ENCODE assay signal across 9 cellular contexts in the genomic region with DNA sequence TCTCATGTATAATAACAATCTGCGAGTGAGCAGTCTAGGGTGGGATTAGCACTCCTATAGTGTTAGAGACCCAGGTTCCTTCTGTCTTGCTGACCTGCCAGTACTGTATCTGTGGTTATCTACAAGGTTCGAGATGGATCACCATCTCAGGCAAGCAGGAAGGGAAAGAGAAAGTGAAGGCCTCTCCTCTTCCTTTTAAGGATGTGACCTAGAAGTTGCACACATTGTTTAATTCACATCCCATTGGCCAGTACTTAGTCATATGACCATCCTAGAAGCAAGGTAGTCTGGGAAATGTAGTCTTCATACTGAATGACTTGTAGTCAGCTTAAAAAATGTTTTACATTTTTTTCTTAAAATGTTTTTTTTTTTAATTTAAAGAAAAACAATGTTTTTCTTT.
A peak's percentile ranks its signal among the peaks of the same experiment; 100 is the strongest.
DNase-seq lines count a peak whose midpoint lies in the region; ATAC-seq, FAIRE-seq and TF ChIP-seq lines count a peak whose summit lies in the region.
"Had no signal": no experiment of that assay in that cellular context is flagged by ENCODE, and none has a peak within 500 bp of the region (broad histone marks: within the 10 kb centered on the region; RNA-seq: fewer than 3 reads in every experiment).

No MANE protein-coding gene starts in this region.

- H3K9me3 Mint-ChIP-seq in osteocyte (ENCODE audit: unreplicated experiment) = no peaks in the 10 kb centered on the region

- POLR2A ChIA-PET in endothelial cell of umbilical vein (lab: Charles Lee) = no interaction called here

- TF ChIP-seq CTCF in endothelial cell of umbilical vein (IDR thresholded peaks at IDR 0.05; ENCODE audit: extremely low read depth in 1 of 2, insufficient read depth in 1 of 2, low read depth in 1 of 2, low read length in 2 of 2) (no peak), osteocyte (IDR thresholded peaks at IDR 0.05) (no peak), thyroid gland (IDR thresholded peaks at IDR 0.05) (no peak)

- intact Hi-C loops in endothelial cell of umbilical vein (cut with micrococcal nuclease) (no loop called here), thyroid gland (cut with DNase I) (no loop called here)

- CTCF ChIA-PET in endothelial cell of umbilical vein (lab: Charles Lee) = interaction anchor here (1.5 kb wide), 1 partner anchor 11 kb away, joined by 4 read pairs; no protein-coding TSS in a partner anchor

- TF ChIP-seq POLR2A in endothelial cell of umbilical vein (IDR thresholded peaks at IDR 0.05; ENCODE audit: low read depth, low read length) (no peak), thyroid gland (IDR thresholded peaks at IDR 0.05) (no peak)

- H3K27me3 Mint-ChIP-seq in osteocyte (ENCODE audit: unreplicated experiment) = peaks cover 20% of the 10 kb centered on the region

- no TSS peak for BruUV-seq in endothelial cell of umbilical vein (replicated peaks; lab: Mats Ljungman, UMichigan)

- peak; percentile 37 for DNase-seq in NCI-H146 (lab: John Stamatoyannopoulos, UW)
- no peak for DNase-seq in NCI-H146 treated with DMSO at 0.1 percent for 48 hours (lab: John Stamatoyannopoulos, UW; ENCODE audit: unreplicated experiment)
- DNase-seq in endothelial cell of umbilical vein (ENCODE audit: low read depth, low spot score) = peak; percentile 66
- DNase-seq in osteocyte (ENCODE audit: extremely low spot score, unreplicated experiment) = no peak
- DNase-seq in thyroid gland = no peak

- FAIRE-seq in endothelial cell of umbilical vein (lab: Jason Lieb, UNC) = peak; percentile 81

- ATAC-seq in GM19395 (IDR thresholded peaks at IDR 0.05; ENCODE audit: unreplicated experiment) (peak; percentile 99), HG03280 (IDR thresholded peaks at IDR 0.05; ENCODE audit: unreplicated experiment) (peak; percentile 98)

- no peak overlapping the region for H3K4me2 ChIP-seq in endothelial cell of umbilical vein (ENCODE audit: insufficient read depth, low read length)

- H3K27me3 ChIP-seq in endothelial cell of umbilical vein (ENCODE audit: control insufficient read depth in 2 of 2, insufficient read depth in 2 of 2, low read length in 2 of 2) (peaks cover 7 to 23% of the 10 kb centered on the region in 2 experiments), thyroid gland (no peaks in the 10 kb centered on the region)

- H3K9ac ChIP-seq in endothelial cell of umbilical vein (replicated peaks; ENCODE audit: extremely low read depth, insufficient read depth, low read length) = no peak overlapping the region

- dilution Hi-C loops in endothelial cell of umbilical vein (cut with MboI; ENCODE audit: extremely low pct_ligation_motif_present, low sequenced_read_pairs) = no loop called here

- no peaks in the 10 kb centered on the region for H3K9me1 ChIP-seq in endothelial cell of umbilical vein (replicated peaks; ENCODE audit: control insufficient read depth, extremely low read depth, insufficient read depth, low read length)

- no peaks in the 10 kb centered on the region for H3K36me3 ChIP-seq in endothelial cell of umbilical vein (ENCODE audit: control insufficient read depth in 2 of 2, extremely low read depth in 1 of 2, insufficient read depth in 2 of 2, low read length in 2 of 2)
- H3K36me3 ChIP-seq in thyroid gland = no peaks in the 10 kb centered on the region

- no peaks in the 10 kb centered on the region for H3K36me3 Mint-ChIP-seq in osteocyte (ENCODE audit: unreplicated experiment)

- H3K27ac ChIP-seq in endothelial cell of umbilical vein (ENCODE audit: insufficient read depth, low read depth, low read length) (no peak overlapping the region), thyroid gland (no peak overlapping the region)
- H3K27ac ChIP-seq: C4-2B had no signal

- no peak overlapping the region for H3K4me3 Mint-ChIP-seq in osteocyte (ENCODE audit: unreplicated experiment)

- H3K4me3 ChIP-seq in endothelial cell of umbilical vein (replicated peaks in 1 of 3; ENCODE audit: insufficient read depth in 1 of 3, low read depth in 1 of 3, low read length in 3 of 3) (no peak overlapping the region), thyroid gland (replicated peaks in 1 of 3) (no peak overlapping the region)

- 83 to 86% methylated on average over 2 of the region's 2 CpGs for WGBS in thyroid gland, 2 donors

- H3K9me3 ChIP-seq in endothelial cell of umbilical vein (replicated peaks; ENCODE audit: control insufficient read depth, insufficient read depth, low read length) = no peaks in the 10 kb centered on the region
- no peaks in the 10 kb centered on the region for H3K9me3 ChIP-seq in thyroid gland

- H3K27ac Mint-ChIP-seq in osteocyte (ENCODE audit: unreplicated experiment) = peak overlapping the region; percentile 63

- peak overlapping the region; percentile 50 for H2AFZ ChIP-seq in endothelial cell of umbilical vein (ENCODE audit: low read depth, low read length)

- H3K4me1 Mint-ChIP-seq in osteocyte (ENCODE audit: unreplicated experiment) = peaks cover 31% of the 10 kb centered on the region

- H4K20me1 ChIP-seq in endothelial cell of umbilical vein (replicated peaks; ENCODE audit: control insufficient read depth, extremely low read depth, insufficient read depth, low read length) = no peaks in the 10 kb centered on the region

- H3K79me2 ChIP-seq in endothelial cell of umbilical vein (ENCODE audit: control insufficient read depth, insufficient read depth, low read length) = no peaks in the 10 kb centered on the region

- no peaks in the 10 kb centered on the region for H3K4me1 ChIP-seq in endothelial cell of umbilical vein (ENCODE audit: control insufficient read depth, extremely low read depth, insufficient read depth, low read length)
- peaks cover 4 to 6% of the 10 kb centered on the region in 2 donors for H3K4me1 ChIP-seq in thyroid gland

TF ChIP-seq in PFSK-1, 5 proteins besides CTCF, POLR2A, EP300 and RAD21:
- peak; percentile 22; the same call in 1 of the 2 replicates for TF ChIP-seq POLR2AphosphoS5 (IDR thresholded peaks at IDR 0.05; ENCODE audit: low read depth, low read length)
- TF ChIP-seq, protein P1, sequence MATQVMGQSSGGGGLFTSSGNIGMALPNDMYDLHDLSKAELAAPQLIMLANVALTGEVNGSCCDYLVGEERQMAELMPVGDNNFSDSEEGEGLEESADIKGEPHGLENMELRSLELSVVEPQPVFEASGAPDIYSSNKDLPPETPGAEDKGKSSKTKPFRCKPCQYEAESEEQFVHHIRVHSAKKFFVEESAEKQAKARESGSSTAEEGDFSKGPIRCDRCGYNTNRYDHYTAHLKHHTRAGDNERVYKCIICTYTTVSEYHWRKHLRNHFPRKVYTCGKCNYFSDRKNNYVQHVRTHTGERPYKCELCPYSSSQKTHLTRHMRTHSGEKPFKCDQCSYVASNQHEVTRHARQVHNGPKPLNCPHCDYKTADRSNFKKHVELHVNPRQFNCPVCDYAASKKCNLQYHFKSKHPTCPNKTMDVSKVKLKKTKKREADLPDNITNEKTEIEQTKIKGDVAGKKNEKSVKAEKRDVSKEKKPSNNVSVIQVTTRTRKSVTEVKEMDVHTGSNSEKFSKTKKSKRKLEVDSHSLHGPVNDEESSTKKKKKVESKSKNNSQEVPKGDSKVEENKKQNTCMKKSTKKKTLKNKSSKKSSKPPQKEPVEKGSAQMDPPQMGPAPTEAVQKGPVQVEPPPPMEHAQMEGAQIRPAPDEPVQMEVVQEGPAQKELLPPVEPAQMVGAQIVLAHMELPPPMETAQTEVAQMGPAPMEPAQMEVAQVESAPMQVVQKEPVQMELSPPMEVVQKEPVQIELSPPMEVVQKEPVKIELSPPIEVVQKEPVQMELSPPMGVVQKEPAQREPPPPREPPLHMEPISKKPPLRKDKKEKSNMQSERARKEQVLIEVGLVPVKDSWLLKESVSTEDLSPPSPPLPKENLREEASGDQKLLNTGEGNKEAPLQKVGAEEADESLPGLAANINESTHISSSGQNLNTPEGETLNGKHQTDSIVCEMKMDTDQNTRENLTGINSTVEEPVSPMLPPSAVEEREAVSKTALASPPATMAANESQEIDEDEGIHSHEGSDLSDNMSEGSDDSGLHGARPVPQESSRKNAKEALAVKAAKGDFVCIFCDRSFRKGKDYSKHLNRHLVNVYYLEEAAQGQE (IDR thresholded peaks at IDR 0.05; ENCODE audit: insufficient read depth in 1 of 2, low read depth in 2 of 2, low read length in 2 of 2) = no peak
- no peak for TF ChIP-seq FOXP2 (optimal IDR thresholded peaks at IDR 0.05; ENCODE audit: borderline replicate concordance, extremely low read depth, extremely low read length, insufficient read depth)

TF ChIP-seq in endothelial cell of umbilical vein, 7 proteins besides CTCF, POLR2A, EP300 and RAD21:
- TF ChIP-seq, protein P2, sequence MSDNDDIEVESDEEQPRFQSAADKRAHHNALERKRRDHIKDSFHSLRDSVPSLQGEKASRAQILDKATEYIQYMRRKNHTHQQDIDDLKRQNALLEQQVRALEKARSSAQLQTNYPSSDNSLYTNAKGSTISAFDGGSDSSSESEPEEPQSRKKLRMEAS (IDR thresholded peaks at IDR 0.05; ENCODE audit: insufficient read depth, insufficient read length) = no peak
- TF ChIP-seq MYC (IDR thresholded peaks at IDR 0.05; ENCODE audit: low read depth, low read length) (no peak), GATA2 (IDR thresholded peaks at IDR 0.05; ENCODE audit: insufficient read depth, insufficient read length, low read depth, low read length) (no peak), JUN (IDR thresholded peaks at IDR 0.05; ENCODE audit: borderline replicate concordance, insufficient read depth, insufficient read length, low read depth) (no peak), FOS (IDR thresholded peaks at IDR 0.05; ENCODE audit: borderline replicate concordance, insufficient read depth, low read length) (no peak), EZH2 (IDR thresholded peaks at IDR 0.05; ENCODE audit: borderline replicate concordance, low read depth, low read length, severe bottlenecking) (no peak), POLR2AphosphoS5 (IDR thresholded peaks at IDR 0.05; ENCODE audit: insufficient read depth, low read depth, low read length) (no peak)
TF ChIP-seq in endothelial cell of umbilical vein: peak in this region for 0.

Comparison
In these comparisons a context has a peak if more than half of its experiments do, and no peak if none do; other contexts are left out.
1. DNase-seq: peak in NCI-H146 (single experiment) and endothelial cell of umbilical vein (single experiment); none in NCI-H146 treated with DMSO at 0.1 percent for 48 hours (single experiment), osteocyte (single experiment) and thyroid gland (0 of 2).